19 cellular contexts compared by ENCODE assay signal in genomic region chr10:128044186-128044585, GRCh38.
DNase-seq lines count a peak whose midpoint lies in the region; ATAC-seq, FAIRE-seq and TF ChIP-seq lines count a peak whose summit lies in the region.
"Had no signal": no experiment of that assay in that cellular context is flagged by ENCODE, and none has a peak within 500 bp of the region (broad histone marks: within the 10 kb centered on the region; RNA-seq: fewer than 3 reads in every experiment).

No MANE protein-coding gene starts in this region.

- H3K9ac ChIP-seq in kidney (ENCODE audit: low read length in 2 of 2), result no peak overlapping the region

- POLR2A ChIA-PET in CD8-positive, alpha-beta memory T cell (lab: Charles Lee), result no interaction called here

- H3K36me3 ChIP-seq in CD8-positive, alpha-beta memory T cell (ENCODE audit: insufficient read depth, low read length), result no peaks in the 10 kb centered on the region
- no peaks in the 10 kb centered on the region for H3K36me3 ChIP-seq in kidney (ENCODE audit: control insufficient read depth in 1 of 2, insufficient read depth in 2 of 2, low read length in 2 of 2)
- no peaks in the 10 kb centered on the region for H3K36me3 ChIP-seq in mucosa of descending colon (ENCODE audit: low read depth)
- H3K36me3 ChIP-seq: SJSA1 had no signal

- ATAC-seq in Right ventricle myocardium inferior (no peak), Right ventricle myocardium superior (ENCODE audit: poor library complexity) (no peak), mucosa of descending colon (no peak)
- ATAC-seq: Panc1 had no signal

- intact Hi-C loops in Right ventricle myocardium inferior (cut with DNase I), result no loop called here
- intact Hi-C loops in Right ventricle myocardium superior (cut with DNase I), result no loop called here
- intact Hi-C loops in kidney (cut with DNase I), result no loop called here
- intact Hi-C loops in mucosa of descending colon (cut with DNase I, micrococcal nuclease), result no loop called here

- no peak overlapping the region for H3K27ac ChIP-seq in CD8-positive, alpha-beta memory T cell (ENCODE audit: low read depth, low read length)
- no peak overlapping the region for H3K27ac ChIP-seq in kidney (ENCODE audit: low read depth in 2 of 2, low read length in 2 of 2)
- H3K27ac ChIP-seq: SJSA1 had no signal

- no peak for TF ChIP-seq CTCF in kidney (IDR thresholded peaks at IDR 0.05; ENCODE audit: borderline replicate concordance, extremely low read depth, insufficient read depth)
- no peak for TF ChIP-seq CTCF in mucosa of descending colon (IDR thresholded peaks at IDR 0.05)

- FAIRE-seq in kidney (lab: Jason Lieb, UNC), result no peak
- FAIRE-seq: H54 had no signal

- peak overlapping the region in 1 of 7 donors; percentile 28 for H3K4me3 Mint-ChIP-seq in CD8-positive, alpha-beta memory T cell

- DNase-seq in Right ventricle myocardium inferior (ENCODE audit: missing footprints) (peak; percentile 45), Right ventricle myocardium superior (no peak), kidney (peak; percentile 32), mucosa of descending colon (no peak), NOMO-1 treated with dmso at 0.1 percent for 144 hours (lab: John Stamatoyannopoulos, UW; ENCODE audit: unreplicated experiment) (no peak), A172 (ENCODE audit: low spot score) (no peak)
- no peak for DNase-seq in CD8-positive, alpha-beta memory T cell
- DNase-seq: EL; NCI-H1105; NCI-H146; NCI-H2029 treated with DMSO at 0.1 percent for 48 hours; NCI-H226; NCI-H510A treated with DMSO at 0.1 percent for 48 hours; NCI-H774; NK-92 treated with Interleukin-12 subunit alpha and Interleukin-12 subunit beta, amount 100 ng/mL, for 24 hours had no signal

- no peaks in the 10 kb centered on the region for H3K27me3 Mint-ChIP-seq in CD8-positive, alpha-beta memory T cell
- H3K27me3 Mint-ChIP-seq: IgD-negative memory B cell had no signal

- CTCF ChIA-PET in CD8-positive, alpha-beta memory T cell (lab: Charles Lee), result interaction anchor here (1.2 to 3.0 kb wide), 4 partner anchors 9 to 107 kb away, joined by 4 to 12 read pairs (median 8); no protein-coding TSS in a partner anchor

- no peaks in the 10 kb centered on the region for H3K9me3 Mint-ChIP-seq in CD8-positive, alpha-beta memory T cell
- H3K9me3 Mint-ChIP-seq: IgD-negative memory B cell had no signal

- no peaks in the 10 kb centered on the region for H3K27me3 ChIP-seq in CD8-positive, alpha-beta memory T cell (ENCODE audit: insufficient read depth, low read length, poor library complexity, severe bottlenecking)
- H3K27me3 ChIP-seq: SJSA1 had no signal

- peak overlapping the region; percentile 24 to 80 (median 64) for H3K27ac Mint-ChIP-seq in CD8-positive, alpha-beta memory T cell
- H3K27ac Mint-ChIP-seq: IgD-negative memory B cell had no signal

- H3K9me3 ChIP-seq in CD8-positive, alpha-beta memory T cell (ENCODE audit: low read length), result no peaks in the 10 kb centered on the region
- H3K9me3 ChIP-seq in kidney (ENCODE audit: control insufficient read depth in 1 of 2, low read length in 2 of 2) (no peaks in the 10 kb centered on the region), mucosa of descending colon (no peaks in the 10 kb centered on the region)
- H3K9me3 ChIP-seq: SJSA1 had no signal

- peaks cover 33 to 48% (median 41%) of the 10 kb centered on the region in 3 donors for H3K4me1 Mint-ChIP-seq in CD8-positive, alpha-beta memory T cell

- peaks cover 28% of the 10 kb centered on the region for H3K4me1 ChIP-seq in CD8-positive, alpha-beta memory T cell (ENCODE audit: insufficient read depth, low read length)
- H3K4me1 ChIP-seq in kidney (ENCODE audit: control insufficient read depth in 1 of 2, insufficient read depth in 1 of 2, low read depth in 1 of 2, low read length in 2 of 2) (peaks cover 5 to 7% of the 10 kb centered on the region in 2 donors), mucosa of descending colon (ENCODE audit: low read depth) (peaks cover 16% of the 10 kb centered on the region)

- H3K4me3 ChIP-seq in CD8-positive, alpha-beta memory T cell (ENCODE audit: low read length), result no peak overlapping the region
- no peak overlapping the region for H3K4me3 ChIP-seq in kidney (ENCODE audit: low read length in 2 of 2)
- H3K4me3 ChIP-seq in mucosa of descending colon, result no peak overlapping the region
- H3K4me3 ChIP-seq: SJSA1 had no signal

- peaks cover 0 to 16% (median 2%) of the 10 kb centered on the region in 3 donors for H3K36me3 Mint-ChIP-seq in CD8-positive, alpha-beta memory T cell
- H3K36me3 Mint-ChIP-seq: IgD-negative memory B cell had no signal

Comparison
In these comparisons a context has a peak if more than half of its experiments do, and no peak if none do; other contexts are left out.
1. DNase-seq: peak in Right ventricle myocardium inferior (single experiment) and kidney (single experiment); none in Right ventricle myocardium superior (single experiment), CD8-positive, alpha-beta memory T cell (0 of 5), mucosa of descending colon (0 of 3), NOMO-1 treated with dmso at 0.1 percent for 144 hours (single experiment) and A172 (single experiment).